ENCODE assay signal across 10 cellular contexts in the genomic region with DNA sequence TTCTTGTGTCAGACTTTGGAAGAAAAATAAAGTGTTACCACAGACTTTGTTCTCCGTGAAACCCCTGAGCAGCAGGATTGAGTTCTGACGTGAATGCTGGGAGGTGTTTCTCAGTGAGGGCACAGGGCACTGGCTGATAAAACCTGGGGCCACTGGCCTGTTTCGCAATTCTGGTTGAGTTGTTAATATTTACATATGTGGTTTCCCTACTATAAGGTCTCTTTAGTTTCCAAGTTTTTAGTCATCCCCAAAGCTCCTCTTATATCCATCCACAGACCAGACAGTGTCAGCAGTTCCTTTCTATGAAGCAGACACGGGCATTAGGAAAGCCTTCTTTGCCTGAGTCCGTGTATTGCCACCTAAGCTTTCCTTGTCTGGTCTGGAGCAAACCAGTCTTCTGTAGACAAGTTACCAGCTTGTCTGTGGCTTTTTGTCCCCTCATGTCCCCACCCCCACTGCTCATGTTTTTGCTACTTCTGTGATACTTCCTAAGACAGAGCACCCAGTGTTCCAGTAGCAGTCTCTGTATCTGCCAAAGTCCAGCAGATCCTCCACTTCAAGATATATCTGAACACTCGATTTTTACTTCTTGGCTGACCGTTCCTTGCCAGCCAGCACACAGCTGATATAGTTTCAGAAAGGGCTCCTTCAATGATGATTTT. TPM values are rescaled to one million over a fixed set of nuclear protein-coding genes. Genes with fewer than 3 reads are reported as not detected.
DNase-seq lines count a peak whose midpoint lies in the region; ATAC-seq and TF ChIP-seq lines count a peak whose summit lies in the region.
"Had no signal": no experiment of that assay in that cellular context is flagged by ENCODE, and none has a peak within 500 bp of the region (broad histone marks: within the 10 kb centered on the region; RNA-seq: fewer than 3 reads in every experiment).

No MANE protein-coding gene starts in this region.

- no peak for TF ChIP-seq EP300 in ovary (IDR thresholded peaks at IDR 0.05)

- peak overlapping the region; percentile 89; the same call in 2 of the 3 replicates for H2BK15ac ChIP-seq in IMR-90 (ENCODE audit: low read depth, low read length)

- H2BK5ac ChIP-seq in IMR-90 (ENCODE audit: low read depth, low read length, poor library complexity, severe bottlenecking), result peak overlapping the region; percentile 97

- ATAC-seq in GM18907 (IDR thresholded peaks at IDR 0.05; ENCODE audit: unreplicated experiment), result peak; percentile 89
- ATAC-seq in IMR-90 (ENCODE audit: low read depth), result peak; percentile 76
- ATAC-seq in psoas muscle, result no peak
- ATAC-seq in GM18868 (IDR thresholded peaks at IDR 0.05; ENCODE audit: unreplicated experiment), result no peak

- H3K36me3 ChIP-seq in IMR-90 (ENCODE audit: control insufficient read depth, insufficient read depth, low read length) (peaks cover 56% of the 10 kb centered on the region), duodenal mucosa (ENCODE audit: control insufficient read depth in 1 of 2, insufficient read depth in 2 of 2, low read length in 2 of 2) (peaks cover 24 to 48% of the 10 kb centered on the region in 2 donors), ovary (no peaks in the 10 kb centered on the region), psoas muscle (ENCODE audit: insufficient read depth in 1 of 2, low read depth in 1 of 2) (peaks cover 22 to 99% of the 10 kb centered on the region in 2 donors)

- peak; percentile 28; the same call in 1 of the 2 replicates for TF ChIP-seq POLR2A in IMR-90 (IDR thresholded peaks at IDR 0.05; ENCODE audit: low read depth, low read length)
- no peak for TF ChIP-seq POLR2A in ovary (IDR thresholded peaks at IDR 0.05)

- H2BK120ac ChIP-seq in IMR-90 (ENCODE audit: low read depth, low read length), result peak overlapping the region; percentile 97

- H2AFZ ChIP-seq in IMR-90 (replicated peaks; ENCODE audit: low read length, poor library complexity), result no peak overlapping the region

- peaks cover 42% of the 10 kb centered on the region for H3K4me1 ChIP-seq in IMR-90 (ENCODE audit: control insufficient read depth, insufficient read depth, low read length)
- H3K4me1 ChIP-seq in duodenal mucosa (ENCODE audit: control insufficient read depth in 1 of 2, insufficient read depth in 2 of 2, low read length in 2 of 2), result peaks cover 10 to 29% of the 10 kb centered on the region in 2 donors
- H3K4me1 ChIP-seq in ovary (ENCODE audit: insufficient read depth), result peaks cover 7% of the 10 kb centered on the region
- no peaks in the 10 kb centered on the region for H3K4me1 ChIP-seq in psoas muscle

- peak overlapping the region; percentile 88 for H3K18ac ChIP-seq in IMR-90 (ENCODE audit: low read depth, low read length)

- peaks cover 16 to 54% of the 10 kb centered on the region in 2 experiments for H3K79me1 ChIP-seq in IMR-90 (ENCODE audit: low read depth in 1 of 2, low read length in 2 of 2)

- no peak for TF ChIP-seq RAD21 in IMR-90 (IDR thresholded peaks at IDR 0.05; ENCODE audit: low read length)

- CTCF ChIA-PET in IMR-90 (lab: Yijun Ruan, JAX), result interaction anchor here (0.6 to 1.3 kb wide), 2 partner anchors 27 to 45 kb away, joined by 3 to 4 read pairs; no protein-coding TSS in a partner anchor

- peaks cover 30% of the 10 kb centered on the region for H3K9me1 ChIP-seq in IMR-90 (ENCODE audit: insufficient read depth, low read length)

- TF ChIP-seq CTCF in IMR-90 (conservative IDR thresholded peaks at IDR 0.05; ENCODE audit: low read depth, low read length), result no peak
- no peak for TF ChIP-seq CTCF in ovary (IDR thresholded peaks at IDR 0.05)
- no peak for TF ChIP-seq CTCF in psoas muscle (IDR thresholded peaks at IDR 0.05)

- H3K27ac ChIP-seq in IMR-90 (ENCODE audit: insufficient read depth, low read length) (peak overlapping the region; percentile 96), duodenal mucosa (ENCODE audit: low read depth, low read length) (peak overlapping the region; percentile 72), ovary (peak overlapping the region in 1 of 2 donors; percentile 21), psoas muscle (no peak overlapping the region)
- H3K27ac ChIP-seq: HL-60, SK-N-MC had no signal

- peak overlapping the region; percentile 67 for H3K4me2 ChIP-seq in IMR-90 (ENCODE audit: low read depth, low read length)

- in situ Hi-C loops in IMR-90 (cut with MboI; ENCODE audit: low sequenced_read_pairs), result no loop called here

- H3K9ac ChIP-seq in IMR-90 (ENCODE audit: low read depth, low read length) (peak overlapping the region; percentile 68), duodenal mucosa (ENCODE audit: low read depth in 1 of 2, low read length in 2 of 2) (peak overlapping the region; percentile 50 to 59)

- DNase-seq in IMR-90 (peak; percentile 99), ovary (peak; percentile 28 to 67 (median 61)), SW 1271 (lab: John Stamatoyannopoulos, UW) (no peak), psoas muscle (no peak), DMS79 (lab: John Stamatoyannopoulos, UW) (no peak)

- 0% methylated on average over 2 of the region's 7 CpGs; no CpG with 5 or more reads in 1 of the 2 experiments for WGBS in IMR-90 (ENCODE audit: extremely low coverage in 2 of 2, insufficient read length in 1 of 2), 2 experiments
- WGBS in ovary, 3 donors, result 20 to 48% (median 42%) methylated on average over 7 of the region's 7 CpGs
- WGBS in psoas muscle, 3 donors, result 83 to 88% (median 86%) methylated on average over 7 of the region's 7 CpGs

- intact Hi-C loops in IMR-90 (cut with micrococcal nuclease) (loop anchor here (2.0 kb wide), 1 partner anchor 42 kb away; a partner anchor contains a TSS), ovary (cut with DNase I) (no loop called here), psoas muscle (cut with DNase I) (no loop called here)

- peak overlapping the region; percentile 53 for H2AK9ac ChIP-seq in IMR-90 (replicated peaks; ENCODE audit: low read depth, low read length, poor library complexity)

- H3K27me3 ChIP-seq in IMR-90 (ENCODE audit: control insufficient read depth, insufficient read depth, low read length), result no peaks in the 10 kb centered on the region
- H3K27me3 ChIP-seq in duodenal mucosa (ENCODE audit: control insufficient read depth in 1 of 2, insufficient read depth in 2 of 2, low read length in 2 of 2), result no peaks in the 10 kb centered on the region
- H3K27me3 ChIP-seq in ovary, result no peaks in the 10 kb centered on the region
- no peaks in the 10 kb centered on the region for H3K27me3 ChIP-seq in psoas muscle (ENCODE audit: insufficient read depth in 3 of 3, low read length in 2 of 3)

- peak overlapping the region; percentile 92 for H3K56ac ChIP-seq in IMR-90 (ENCODE audit: extremely low read depth, insufficient read depth, low read length)

- POLR2A ChIA-PET in IMR-90 (lab: Charles Lee; ENCODE audit: unreplicated experiment), result no interaction called here

- H4K91ac ChIP-seq in IMR-90 (ENCODE audit: insufficient read depth, low read depth, low read length), result peak overlapping the region; percentile 93

- H3K4ac ChIP-seq in IMR-90 (ENCODE audit: low read depth, low read length), result peak overlapping the region; percentile 96

- peak overlapping the region; percentile 88; the same call in 1 of the 2 replicates for H3K23ac ChIP-seq in IMR-90 (ENCODE audit: low read depth, low read length)

- BruUV-seq in IMR-90 (replicated peaks; lab: Mats Ljungman, UMichigan), result no TSS peak

- peak overlapping the region; percentile 97 for H2BK20ac ChIP-seq in IMR-90 (ENCODE audit: low read depth, low read length)

- H3K9me3 ChIP-seq in IMR-90 (ENCODE audit: control insufficient read depth, insufficient read depth, low read length) (no peaks in the 10 kb centered on the region), duodenal mucosa (ENCODE audit: control insufficient read depth in 1 of 2, low read length in 2 of 2) (no peaks in the 10 kb centered on the region), ovary (no peaks in the 10 kb centered on the region), psoas muscle (no peaks in the 10 kb centered on the region)

- peak overlapping the region; percentile 75 to 95 for H4K8ac ChIP-seq in IMR-90 (ENCODE audit: low read depth in 2 of 2, low read length in 2 of 2)

- peaks cover 3% of the 10 kb centered on the region; the same call in 1 of the 2 replicates for H4K20me1 ChIP-seq in IMR-90 (ENCODE audit: insufficient read depth, low read length)

- peak overlapping the region; percentile 83 for H4K5ac ChIP-seq in IMR-90 (ENCODE audit: low read depth, low read length)

- peak overlapping the region; percentile 92 for H3K14ac ChIP-seq in IMR-90 (replicated peaks; ENCODE audit: low read depth, low read length)

- dilution Hi-C loops in IMR-90 (cut with HindIII; ENCODE audit: low sequenced_read_pairs, unreplicated experiment), result loop anchor here (25.0 kb wide), 1 partner anchor 136 kb away; a partner anchor contains a TSS

- peak overlapping the region; percentile 96 for H2AK5ac ChIP-seq in IMR-90 (ENCODE audit: low read depth, low read length)

- H3K4me3 ChIP-seq in IMR-90 (ENCODE audit: insufficient read depth, low read depth, low read length), result no peak overlapping the region
- peak overlapping the region; percentile 43 to 48 for H3K4me3 ChIP-seq in duodenal mucosa (ENCODE audit: low read depth in 1 of 2, low read length in 2 of 2)
- no peak overlapping the region for H3K4me3 ChIP-seq in ovary
- H3K4me3 ChIP-seq in psoas muscle, result no peak overlapping the region
- H3K4me3 ChIP-seq: SK-N-MC had no signal

TF ChIP-seq in IMR-90, 13 proteins besides CTCF, POLR2A, EP300 and RAD21 (continues in another document):
- TF ChIP-seq, protein P1, sequence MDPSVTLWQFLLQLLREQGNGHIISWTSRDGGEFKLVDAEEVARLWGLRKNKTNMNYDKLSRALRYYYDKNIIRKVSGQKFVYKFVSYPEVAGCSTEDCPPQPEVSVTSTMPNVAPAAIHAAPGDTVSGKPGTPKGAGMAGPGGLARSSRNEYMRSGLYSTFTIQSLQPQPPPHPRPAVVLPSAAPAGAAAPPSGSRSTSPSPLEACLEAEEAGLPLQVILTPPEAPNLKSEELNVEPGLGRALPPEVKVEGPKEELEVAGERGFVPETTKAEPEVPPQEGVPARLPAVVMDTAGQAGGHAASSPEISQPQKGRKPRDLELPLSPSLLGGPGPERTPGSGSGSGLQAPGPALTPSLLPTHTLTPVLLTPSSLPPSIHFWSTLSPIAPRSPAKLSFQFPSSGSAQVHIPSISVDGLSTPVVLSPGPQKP (IDR thresholded peaks at IDR 0.05; ENCODE audit: borderline replicate concordance, low read depth, low read length), result no peak
- TF ChIP-seq FOS (IDR thresholded peaks at IDR 0.05; ENCODE audit: low read depth, low read length), result peak; percentile 64; the same call in 1 of the 2 replicates
- TF ChIP-seq MXI1 (IDR thresholded peaks at IDR 0.05; ENCODE audit: borderline replicate concordance, low read depth, low read length), result no peak
- peak; percentile 79 for TF ChIP-seq MAFK (IDR thresholded peaks at IDR 0.05; ENCODE audit: low read depth, low read length)
- no peak for TF ChIP-seq NFE2L2 (IDR thresholded peaks at IDR 0.05; ENCODE audit: low read depth, low read length)

RNA-seq across cellular contexts. Expression of a gene that starts 42.0 kb away (rescaled TPM):
- total RNA-seq in IMR-90 (2012; rRNA removed) (140 and 158 TPM in 2 replicates), ovary (10 to 100 TPM; 21.8 to 46.3 (median 30.5) TPM), psoas muscle (10 to 100 TPM; 27.2 to 39.4 (median 32.3) TPM)
- polyA plus RNA-seq in IMR-90 (2012; rRNA removed) (77.6 and 85.9 TPM in 2 replicates), ovary (100 to 1,000 TPM in 1 of 2 donors, 10 to 100 TPM in 1; 15.6 to 111 TPM), psoas muscle (10 to 100 TPM; 15.6 to 27.1 (median 16.1) TPM)
- 51.2 and 73.8 TPM in 2 replicates for polyA plus RNA-seq in IMR-90 (2012; cell fraction: cytosol; rRNA removed)
- 25.2 and 63.2 TPM in 2 replicates for polyA plus RNA-seq in IMR-90 (2012; cell fraction: nucleus; rRNA removed; ENCODE audit: low replicate concordance)

Comparison
In these comparisons a context has a peak if more than half of its experiments do, and no peak if none do; other contexts are left out.
1. ATAC-seq: peak in GM18907 (single experiment) and IMR-90 (single experiment); none in psoas muscle (0 of 4) and GM18868 (single experiment).
2. DNase-seq: peak in IMR-90 (single experiment) and ovary (5 of 5); none in SW 1271 (0 of 2), psoas muscle (0 of 2) and DMS79 (single experiment).
3. H3K4me3 ChIP-seq: peak in duodenal mucosa (2 of 2); none in IMR-90 (single experiment), ovary (single experiment) and psoas muscle (single experiment).